25 cellular contexts compared by ENCODE assay signal in the genomic region with DNA sequence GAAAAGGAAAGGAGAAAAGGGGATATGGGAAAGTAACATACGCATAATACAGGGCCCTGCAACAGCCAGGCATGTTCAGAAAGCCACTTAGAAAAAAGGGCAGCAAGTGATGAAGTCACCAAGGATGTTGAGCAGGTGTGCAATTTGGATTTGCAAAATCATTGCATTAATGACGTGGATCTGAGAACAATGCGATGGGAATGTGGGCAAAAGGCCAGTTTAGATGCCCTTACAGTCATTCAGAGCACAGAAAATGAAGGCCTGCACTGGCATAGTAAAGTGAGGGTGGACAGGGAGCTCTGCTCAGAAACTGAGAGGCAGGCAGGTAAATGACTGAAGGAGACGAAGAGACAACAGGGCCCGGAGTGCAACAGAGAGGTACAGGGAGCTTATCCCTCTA.
DNase-seq lines count a peak whose midpoint lies in the region; ATAC-seq and TF ChIP-seq lines count a peak whose summit lies in the region.
"Had no signal": no experiment of that assay in that cellular context is flagged by ENCODE, and none has a peak within 500 bp of the region (broad histone marks: within the 10 kb centered on the region; RNA-seq: fewer than 3 reads in every experiment).

No MANE protein-coding gene starts in this region.

- WGBS in lower leg skin, 2 donors, result 75 to 83% methylated on average over 5 of the region's 5 CpGs
- 83 to 88% methylated on average over 5 of the region's 5 CpGs for WGBS in tibial nerve, 2 donors

- no peaks in the 10 kb centered on the region for H3K9me3 ChIP-seq in tibial nerve
- H3K9me3 ChIP-seq: right atrium auricular region had no signal

- H3K4me3 ChIP-seq in cardiac fibroblast (replicated peaks in 1 of 2; ENCODE audit: low read depth in 2 of 2, low read length in 2 of 2), result no peak overlapping the region
- no peak overlapping the region for H3K4me3 ChIP-seq in lower leg skin (ENCODE audit: low read depth, poor library complexity, severe bottlenecking)
- no peak overlapping the region for H3K4me3 ChIP-seq in tibial nerve
- H3K4me3 ChIP-seq: right atrium auricular region had no signal

- no peak for TF ChIP-seq POLR2A in lower leg skin (IDR thresholded peaks at IDR 0.05)
- no peak for TF ChIP-seq POLR2A in tibial nerve (IDR thresholded peaks at IDR 0.05)

- no peak for ATAC-seq in HG02981 (IDR thresholded peaks at IDR 0.05; ENCODE audit: unreplicated experiment)
- ATAC-seq: HepG2; left colon; natural killer cell; Panc1; stimulated activated naive CD8-positive, alpha-beta T cell treated with anti-CD3 and anti-CD28 coated beads, Interleukin-15, Interleukin-2, amounts not matched to agents 100 U/mL and 50 U/mL, for 24 hours had no signal

- H3K27ac ChIP-seq in tibial nerve, result no peak overlapping the region
- H3K27ac ChIP-seq: right atrium auricular region, WERI-Rb-1 had no signal

- no peak for TF ChIP-seq EP300 in tibial nerve (IDR thresholded peaks at IDR 0.05)

- H3K36me3 ChIP-seq in tibial nerve, result no peaks in the 10 kb centered on the region
- H3K36me3 ChIP-seq: right atrium auricular region, WERI-Rb-1 had no signal

- DNase-seq in NCI-H1105 treated with DMSO at 0.1 percent for 48 hours (lab: John Stamatoyannopoulos, UW) (peak; percentile 19), NCI-H1105 (lab: John Stamatoyannopoulos, UW) (no peak), NCI-H69 (lab: John Stamatoyannopoulos, UW) (peak; percentile 80), cardiac fibroblast (ENCODE audit: low read depth in 2 of 2) (peak; percentile 21 to 58), kidney tubule cell (ENCODE audit: low spot score) (peak; percentile 55), lower leg skin (ENCODE audit: low spot score in 2 of 2) (no peak), tibial nerve (ENCODE audit: low spot score in 2 of 2) (no peak)
- DNase-seq: 8988T; activated CD4-positive, alpha-beta T cell treated with anti-CD3 and anti-CD28 coated beads, Interleukin-2, amount 50 U/mL, for 4 hours; activated CD8-positive, alpha-beta memory T cell treated with anti-CD3 and anti-CD28 coated beads, Interleukin-2, amount 50 U/mL, for 48 hours; activated naive CD8-positive, alpha-beta T cell treated with anti-CD3 and anti-CD28 coated beads, Interleukin-2, amount 10 ng/mL, durations not matched to agents 7 days and 5 days; DMS53; head of caudate nucleus; left colon; natural killer cell; NCI-H1436 treated with DMSO at 0.1 percent for 48 hours; NCI-H226; stimulated activated CD4-positive, alpha-beta T cell treated with anti-CD3 and anti-CD28 coated beads, Interleukin-12 subunit alpha, Interleukin-12 subunit beta, amount 100 ng/mL, for 4 hours; stimulated activated CD4-positive, alpha-beta T cell treated with anti-CD3 and anti-CD28 coated beads, Interleukin-4, amount 100 ng/mL, for 4 hours; stimulated activated naive CD8-positive, alpha-beta T cell treated with anti-CD3 and anti-CD28 coated beads, Interleukin-15, Interleukin-2, amounts not matched to agents 100 U/mL and 50 U/mL, for 24 hours; WERI-Rb-1 had no signal

- intact Hi-C loops in lower leg skin (cut with DNase I; ENCODE audit: low total_unique reads), result no loop called here

- no peaks in the 10 kb centered on the region for H3K4me1 ChIP-seq in tibial nerve
- H3K4me1 ChIP-seq: right atrium auricular region had no signal

- no peaks in the 10 kb centered on the region for H3K27me3 ChIP-seq in tibial nerve
- H3K27me3 ChIP-seq: right atrium auricular region had no signal

- TF ChIP-seq CTCF in cardiac fibroblast (IDR thresholded peaks at IDR 0.05; ENCODE audit: low read depth, low read length), result no peak
- TF ChIP-seq CTCF in lower leg skin (IDR thresholded peaks at IDR 0.05), result no peak
- no peak for TF ChIP-seq CTCF in tibial nerve (IDR thresholded peaks at IDR 0.05)

Comparison
In these comparisons a context has a peak if more than half of its experiments do, and no peak if none do; other contexts are left out.
1. DNase-seq: peak in NCI-H1105 treated with DMSO at 0.1 percent for 48 hours (single experiment), NCI-H69 (single experiment), cardiac fibroblast (2 of 2) and kidney tubule cell (single experiment); none in NCI-H1105 (single experiment), lower leg skin (0 of 2) and tibial nerve (0 of 2).